ENCODE assay signal across 1 cellular context in the genomic region with DNA sequence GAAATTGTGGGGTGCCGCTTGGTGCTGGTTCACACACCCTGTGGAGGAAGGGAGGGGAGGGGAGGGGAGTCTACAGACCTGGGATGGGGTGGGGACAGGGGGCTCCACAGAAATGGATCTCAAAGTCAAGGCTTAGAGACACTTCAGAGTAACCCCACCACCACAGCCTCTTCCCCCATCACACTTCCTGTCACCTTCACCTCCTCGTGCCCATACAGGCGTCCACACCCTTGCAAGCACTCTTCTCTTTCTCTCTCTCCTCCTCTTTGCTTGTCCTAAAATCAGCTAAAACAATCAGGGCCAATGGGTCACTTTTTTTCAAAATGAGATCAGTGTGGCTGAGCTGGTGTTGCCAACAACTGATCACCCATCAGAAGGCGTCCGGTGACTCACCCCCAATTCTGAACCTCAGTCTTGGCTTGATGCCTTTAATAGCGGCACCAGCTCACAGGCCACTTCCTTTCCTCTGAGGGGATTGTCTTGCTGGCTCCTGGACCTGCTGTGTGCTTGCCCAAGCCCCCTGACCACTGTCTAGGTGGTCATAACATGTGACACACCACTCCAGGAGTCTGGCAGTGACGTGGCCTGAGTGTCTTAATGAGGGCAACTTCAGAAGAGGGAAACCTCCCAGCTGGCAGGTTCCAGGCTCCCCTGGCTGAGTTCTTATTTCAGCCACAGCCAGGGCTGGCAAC.
A peak's percentile ranks its signal among the peaks of the same experiment; 100 is the strongest.
TF ChIP-seq lines count a peak whose summit lies in the region.

No MANE protein-coding gene starts in this region.

TF ChIP-seq in H1, 55 proteins besides CTCF, POLR2A, EP300 and RAD21:
- TF ChIP-seq EZH2 (IDR thresholded peaks at IDR 0.05; ENCODE audit: low read depth, low read length, severe bottlenecking) (peak; percentile 21), TAF7 (optimal IDR thresholded peaks at IDR 0.05; ENCODE audit: borderline replicate concordance, low read depth, low read length) (no peak), ASH2L (IDR thresholded peaks at IDR 0.05; ENCODE audit: low read length) (no peak)
TF ChIP-seq in H1: peak in this region for 1.
